Comparison of ENCODE assay signal across 40 cellular contexts in genomic region chr17:71283486-71283885, GRCh38.
"Had no signal": no experiment of that assay in that cellular context is flagged by ENCODE, and none has a peak within 500 bp of the region (broad histone marks: within the 10 kb centered on the region; RNA-seq: fewer than 3 reads in every experiment).

No MANE protein-coding gene starts in this region.

- H3K4me3 Mint-ChIP-seq: activated naive CD4-positive, alpha-beta T cell treated with anti-CD3 and anti-CD28 coated beads, Interleukin-2, amount 10 ng/mL, durations not matched to agents 7 days and 5 days; activated naive CD4-positive, alpha-beta T cell treated with anti-CD3 and anti-CD28 coated beads, Interleukin-2, amount 50 U/mL, for 24 hours; activated naive CD8-positive, alpha-beta T cell; activated naive CD8-positive, alpha-beta T cell treated with anti-CD3 and anti-CD28 coated beads for 36 hours; activated naive CD8-positive, alpha-beta T cell treated with anti-CD3 and anti-CD28 coated beads, Interleukin-2, amount 10 ng/mL, durations not matched to agents 7 days and 5 days; activated naive CD8-positive, alpha-beta T cell treated with anti-CD3 and anti-CD28 coated beads, Interleukin-2, amount 50 U/mL, for 24 hours; activated T-cell treated with anti-CD3 and anti-CD28 coated beads, Interleukin-2, amount 50 U/mL, for 24 hours; activated T-cell treated with anti-CD3 and anti-CD28 coated beads, Interleukin-2, amount 50 U/mL, for 4 hours; activated T-cell treated with anti-CD3 and anti-CD28 coated beads, Interleukin-2, amount 50 U/mL, for 72 hours; activated T-helper 1 cell treated with anti-CD3 and anti-CD28 coated beads, Interleukin-12 subunit alpha, Interleukin-12 subunit beta, Interleukin-2, Interleukin-4 antibody, amounts not matched to agents 30 ng/mL and 10 ng/mL and 1 ng/mL, durations not matched to agents 14 hours and 24 hours and 36 hours; activated T-helper 17 cell treated with anti-CD3 and anti-CD28 coated beads, Interleukin-2, amount 50 U/mL, for 72 hours; brain; central memory CD8-positive, alpha-beta T cell had no signal

- H3K27ac Mint-ChIP-seq: activated naive CD4-positive, alpha-beta T cell treated with anti-CD3 and anti-CD28 coated beads, Interleukin-2, amount 10 ng/mL, durations not matched to agents 7 days and 5 days; activated naive CD4-positive, alpha-beta T cell treated with anti-CD3 and anti-CD28 coated beads, Interleukin-2, amount 50 U/mL, for 24 hours; activated naive CD4-positive, alpha-beta T cell treated with anti-CD3 and anti-CD28 coated beads, Interleukin-2, amount 50 U/mL, for 72 hours; activated naive CD8-positive, alpha-beta T cell; activated naive CD8-positive, alpha-beta T cell treated with anti-CD3 and anti-CD28 coated beads for 36 hours; activated naive CD8-positive, alpha-beta T cell treated with anti-CD3 and anti-CD28 coated beads, Interleukin-2, amount 10 ng/mL, durations not matched to agents 7 days and 5 days; activated naive CD8-positive, alpha-beta T cell treated with anti-CD3 and anti-CD28 coated beads, Interleukin-2, amount 50 U/mL, for 24 hours; activated T-cell treated with anti-CD3 and anti-CD28 coated beads, Interleukin-2, amount 50 U/mL, for 24 hours; activated T-cell treated with anti-CD3 and anti-CD28 coated beads, Interleukin-2, amount 50 U/mL, for 72 hours; activated T-helper 1 cell treated with anti-CD3 and anti-CD28 coated beads, Interleukin-12 subunit alpha, Interleukin-12 subunit beta, Interleukin-2, Interleukin-4 antibody, amounts not matched to agents 30 ng/mL and 10 ng/mL and 1 ng/mL, durations not matched to agents 14 hours and 24 hours and 36 hours; activated T-helper 17 cell treated with anti-CD3 and anti-CD28 coated beads, Interleukin-2, amount 50 U/mL, for 72 hours; activated T-helper 2 cell treated with anti-CD3 and anti-CD28 coated beads, Interferon-gamma antibody, Interleukin-2, Interleukin-4, amounts not matched to agents 10 μg/mL and 5 μg/mL and 100 μg/mL, durations not matched to agents 14 hours and 24 hours and 36 hours; brain had no signal

- H3K27me3 Mint-ChIP-seq: activated naive CD4-positive, alpha-beta T cell treated with anti-CD3 and anti-CD28 coated beads, Interleukin-2, amount 10 ng/mL, durations not matched to agents 7 days and 5 days; activated naive CD4-positive, alpha-beta T cell treated with anti-CD3 and anti-CD28 coated beads, Interleukin-2, amount 50 U/mL, for 24 hours; activated naive CD8-positive, alpha-beta T cell treated with anti-CD3 and anti-CD28 coated beads for 36 hours; activated naive CD8-positive, alpha-beta T cell treated with anti-CD3 and anti-CD28 coated beads, Interleukin-2, amount 10 ng/mL, durations not matched to agents 7 days and 5 days; activated naive CD8-positive, alpha-beta T cell treated with anti-CD3 and anti-CD28 coated beads, Interleukin-2, amount 50 U/mL, for 24 hours; activated T-cell treated with anti-CD3 and anti-CD28 coated beads, Interleukin-2, amount 50 U/mL, for 24 hours; brain; central memory CD8-positive, alpha-beta T cell had no signal

- H3K36me3 Mint-ChIP-seq: activated naive CD4-positive, alpha-beta T cell treated with anti-CD3 and anti-CD28 coated beads, Interleukin-2, amount 10 ng/mL, durations not matched to agents 7 days and 5 days; activated naive CD4-positive, alpha-beta T cell treated with anti-CD3 and anti-CD28 coated beads, Interleukin-2, amount 50 U/mL, for 24 hours; activated naive CD4-positive, alpha-beta T cell treated with anti-CD3 and anti-CD28 coated beads, Interleukin-2, amount 50 U/mL, for 72 hours; activated naive CD8-positive, alpha-beta T cell; activated naive CD8-positive, alpha-beta T cell treated with anti-CD3 and anti-CD28 coated beads for 36 hours; activated naive CD8-positive, alpha-beta T cell treated with anti-CD3 and anti-CD28 coated beads, Interleukin-2, amount 10 ng/mL, durations not matched to agents 7 days and 5 days; brain had no signal

- H3K4me1 ChIP-seq: adrenal gland, ascending aorta, body of pancreas, breast epithelium had no signal

- H3K4me3 ChIP-seq: adrenal gland, ascending aorta, body of pancreas, breast epithelium, cardiac muscle cell had no signal

- H3K27me3 ChIP-seq: adrenal gland, ascending aorta, body of pancreas, brain microvascular endothelial cell, breast epithelium had no signal

- FAIRE-seq: astrocyte, bronchial epithelial cell had no signal

- H3K36me3 ChIP-seq: adrenal gland, ascending aorta, brain microvascular endothelial cell, breast epithelium, cardiac muscle cell had no signal

- H3K9me3 ChIP-seq: adrenal gland, ascending aorta, body of pancreas, breast epithelium had no signal

- H3K9me3 Mint-ChIP-seq: activated naive CD8-positive, alpha-beta T cell treated with anti-CD3 and anti-CD28 coated beads, Interleukin-2, amount 10 ng/mL, durations not matched to agents 7 days and 5 days had no signal

- H3K27ac ChIP-seq: adrenal gland, ascending aorta, body of pancreas, brain microvascular endothelial cell, breast epithelium, cardiac muscle cell had no signal

- ATAC-seq: activated naive CD4-positive, alpha-beta T cell treated with anti-CD3 and anti-CD28 coated beads, Interleukin-2, amount 50 U/mL, for 72 hours; activated naive CD8-positive, alpha-beta T cell treated with anti-CD3 and anti-CD28 coated beads, Interleukin-2, amount 50 U/mL, for 24 hours; activated T-cell treated with anti-CD3 and anti-CD28 coated beads, Interleukin-2, amount 50 U/mL, for 4 hours; activated T-cell treated with anti-CD3 and anti-CD28 coated beads, Interleukin-2, amount 50 U/mL, for 72 hours; activated T-helper 17 cell treated with anti-CD3 and anti-CD28 coated beads, Interleukin-2, amount 50 U/mL, for 72 hours; body of pancreas had no signal

- DNase-seq: activated effector memory CD4-positive, alpha-beta T cell treated with anti-CD3 and anti-CD28 coated beads, Interleukin-2, amount 50 U/mL, for 16 hours; activated effector memory CD4-positive, alpha-beta T cell treated with Interleukin-2 at 50 U/mL for 16 hours; activated gamma-delta T cell; activated gamma-delta T cell treated with Interleukin-2 at 50 U/mL for 16 hours; activated naive CD4-positive, alpha-beta T cell; activated naive CD4-positive, alpha-beta T cell treated with anti-CD3 and anti-CD28 coated beads, Interleukin-2, amount 10 ng/mL, durations not matched to agents 7 days and 5 days; activated naive CD4-positive, alpha-beta T cell treated with anti-CD3 and anti-CD28 coated beads, Interleukin-2, amount 50 U/mL, for 16 hours; activated naive CD4-positive, alpha-beta T cell treated with Interleukin-2 at 50 U/mL for 16 hours; activated naive CD8-positive, alpha-beta T cell treated with anti-CD3 and anti-CD28 coated beads for 36 hours; activated naive CD8-positive, alpha-beta T cell treated with anti-CD3 and anti-CD28 coated beads, Interleukin-2, amount 10 ng/mL, durations not matched to agents 7 days and 5 days; activated naive CD8-positive, alpha-beta T cell treated with anti-CD3 and anti-CD28 coated beads, Interleukin-2, amount 50 U/mL, for 24 hours; activated T-cell treated with anti-CD3 and anti-CD28 coated beads for 4 hours; activated T-cell treated with anti-CD3 and anti-CD28 coated beads, Interleukin-2, amount 50 U/mL, for 1 hour; activated T-cell treated with anti-CD3 and anti-CD28 coated beads, Interleukin-2, amount 50 U/mL, for 24 hours; activated T-cell treated with anti-CD3 and anti-CD28 coated beads, Interleukin-2, amount 50 U/mL, for 4 hours; activated T-cell treated with anti-CD3 and anti-CD28 coated beads, Interleukin-2, amount 50 U/mL, for 48 hours; activated T-cell treated with anti-CD3 and anti-CD28 coated beads, Interleukin-2, amount 50 U/mL, for 72 hours; adrenal gland; amniotic stem cell; amygdala; anterior cingulate cortex; aorta; body of pancreas; brain microvascular endothelial cell; caudate nucleus; central memory CD4-positive, alpha-beta T cell; cerebellar nuclear complex had no signal

- H3K4me1 Mint-ChIP-seq: activated naive CD4-positive, alpha-beta T cell treated with anti-CD3 and anti-CD28 coated beads, Interleukin-2, amount 10 ng/mL, durations not matched to agents 7 days and 5 days; activated naive CD4-positive, alpha-beta T cell treated with anti-CD3 and anti-CD28 coated beads, Interleukin-2, amount 50 U/mL, for 24 hours; activated naive CD8-positive, alpha-beta T cell treated with anti-CD3 and anti-CD28 coated beads for 36 hours; activated naive CD8-positive, alpha-beta T cell treated with anti-CD3 and anti-CD28 coated beads, Interleukin-2, amount 10 ng/mL, durations not matched to agents 7 days and 5 days; activated naive CD8-positive, alpha-beta T cell treated with anti-CD3 and anti-CD28 coated beads, Interleukin-2, amount 50 U/mL, for 24 hours; activated T-helper 17 cell treated with anti-CD3 and anti-CD28 coated beads, Interleukin-2, amount 50 U/mL, for 72 hours; central memory CD8-positive, alpha-beta T cell had no signal
